ENCODE assay signal across 15 cellular contexts in the genomic region with DNA sequence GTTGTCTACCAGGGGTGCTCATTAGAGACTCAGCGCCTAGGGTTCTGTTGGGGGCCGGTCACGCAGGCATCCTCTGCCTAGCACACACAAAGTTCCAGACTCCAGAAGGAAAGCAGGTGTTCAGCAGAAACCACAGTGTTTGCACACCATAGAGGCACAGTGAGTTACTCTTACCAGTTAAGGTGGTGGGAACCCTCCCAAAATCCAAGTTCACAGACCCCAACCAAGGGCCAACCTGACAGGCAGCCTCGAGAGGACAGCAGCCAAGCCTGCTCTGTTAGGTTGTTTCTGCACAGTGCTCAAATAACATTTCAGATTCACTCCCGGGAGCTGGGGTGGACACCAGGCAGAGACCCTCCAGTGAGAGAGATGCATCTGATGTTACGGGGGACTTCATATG. TPM values are rescaled to one million over a fixed set of nuclear protein-coding genes. Genes with fewer than 3 reads are reported as not detected.
DNase-seq lines count a peak whose midpoint lies in the region; ATAC-seq and TF ChIP-seq lines count a peak whose summit lies in the region.
"Had no signal": no experiment of that assay in that cellular context is flagged by ENCODE, and none has a peak within 500 bp of the region (broad histone marks: within the 10 kb centered on the region; RNA-seq: fewer than 3 reads in every experiment).

No MANE protein-coding gene starts in this region.

- ATAC-seq in effector memory CD8-positive, alpha-beta T cell (replicated peaks) = no peak
- no peak for ATAC-seq in HG03520 (IDR thresholded peaks at IDR 0.05; ENCODE audit: unreplicated experiment)

- CTCF ChIA-PET in activated naive CD4-positive, alpha-beta T cell treated with anti-CD3 and anti-CD28 coated beads for 36 hours (lab: Charles Lee) = no interaction called here

- DNase-seq in activated naive CD4-positive, alpha-beta T cell treated with anti-CD3 and anti-CD28 coated beads for 36 hours = no peak
- no peak for DNase-seq in activated naive CD4-positive, alpha-beta T cell (lab: John Stamatoyannopoulos, UW)
- DNase-seq in effector memory CD8-positive, alpha-beta T cell = no peak
- DNase-seq in osteocyte (ENCODE audit: extremely low spot score, unreplicated experiment) (peak; percentile 59), NCI-H524 treated with DMSO at 0.1 percent for 48 hours (lab: John Stamatoyannopoulos, UW) (no peak), ecto neural progenitor cell (ENCODE audit: low spot score) (no peak)
- DNase-seq in stimulated activated CD4-positive, alpha-beta T cell treated with anti-CD3 and anti-CD28 coated beads, Interleukin-4, amount 100 ng/mL, for 1 hour = no peak
- DNase-seq: C1 segment of cervical spinal cord, DND-41, GF-D8, GOT3, NCI-H1436, NCI-H2029 treated with DMSO at 0.1 percent for 48 hours, NCI-H526 had no signal

- peaks cover 20% of the 10 kb centered on the region for H3K4me1 Mint-ChIP-seq in activated naive CD4-positive, alpha-beta T cell treated with anti-CD3 and anti-CD28 coated beads for 36 hours (ENCODE audit: low read depth)
- peaks cover 18% of the 10 kb centered on the region in 2 donors for H3K4me1 Mint-ChIP-seq in effector memory CD8-positive, alpha-beta T cell (ENCODE audit: low read depth in 2 of 2)
- H3K4me1 Mint-ChIP-seq in osteocyte (ENCODE audit: unreplicated experiment) = no peaks in the 10 kb centered on the region

- TF ChIP-seq CTCF in osteocyte (IDR thresholded peaks at IDR 0.05) = no peak

- peak overlapping the region; percentile 14 for H3K27ac Mint-ChIP-seq in activated naive CD4-positive, alpha-beta T cell treated with anti-CD3 and anti-CD28 coated beads for 36 hours
- H3K27ac Mint-ChIP-seq in effector memory CD8-positive, alpha-beta T cell = peak overlapping the region; percentile 86 to 88
- no peak overlapping the region for H3K27ac Mint-ChIP-seq in osteocyte (ENCODE audit: unreplicated experiment)

- H3K4me3 Mint-ChIP-seq in activated naive CD4-positive, alpha-beta T cell treated with anti-CD3 and anti-CD28 coated beads for 36 hours = no peak overlapping the region
- no peak overlapping the region for H3K4me3 Mint-ChIP-seq in effector memory CD8-positive, alpha-beta T cell
- H3K4me3 Mint-ChIP-seq in osteocyte (ENCODE audit: unreplicated experiment) = no peak overlapping the region

- H3K36me3 Mint-ChIP-seq in activated naive CD4-positive, alpha-beta T cell treated with anti-CD3 and anti-CD28 coated beads for 36 hours (ENCODE audit: low read depth) = peaks cover 53% of the 10 kb centered on the region
- peaks cover 92% of the 10 kb centered on the region for H3K36me3 Mint-ChIP-seq in effector memory CD8-positive, alpha-beta T cell (ENCODE audit: insufficient read depth)
- peaks cover 78% of the 10 kb centered on the region for H3K36me3 Mint-ChIP-seq in osteocyte (ENCODE audit: unreplicated experiment)

- H3K27me3 Mint-ChIP-seq in activated naive CD4-positive, alpha-beta T cell treated with anti-CD3 and anti-CD28 coated beads for 36 hours (ENCODE audit: low read depth) = no peaks in the 10 kb centered on the region
- no peaks in the 10 kb centered on the region for H3K27me3 Mint-ChIP-seq in effector memory CD8-positive, alpha-beta T cell
- no peaks in the 10 kb centered on the region for H3K27me3 Mint-ChIP-seq in osteocyte (ENCODE audit: unreplicated experiment)

- H3K9me3 Mint-ChIP-seq in activated naive CD4-positive, alpha-beta T cell treated with anti-CD3 and anti-CD28 coated beads for 36 hours = no peaks in the 10 kb centered on the region
- H3K9me3 Mint-ChIP-seq in effector memory CD8-positive, alpha-beta T cell = no peaks in the 10 kb centered on the region
- H3K9me3 Mint-ChIP-seq in osteocyte (ENCODE audit: unreplicated experiment) = no peaks in the 10 kb centered on the region

- intact Hi-C loops in activated naive CD4-positive, alpha-beta T cell treated with anti-CD3 and anti-CD28 coated beads for 36 hours (cut with micrococcal nuclease) = no loop called here

RNA-seq across cellular contexts. Expression of a gene that starts 36.2 kb away (rescaled TPM):
- 10 to 100 TPM; 42.8 to 45.8 TPM for total RNA-seq in activated naive CD4-positive, alpha-beta T cell treated with anti-CD3 and anti-CD28 coated beads for 36 hours
- 30.6 and 31.5 TPM in 2 replicates for total RNA-seq in osteocyte

RNA-seq across cellular contexts. Expression of a gene that starts 43.5 kb away (rescaled TPM):
- 100 to 1,000 TPM; 278 to 292 TPM for total RNA-seq in activated naive CD4-positive, alpha-beta T cell treated with anti-CD3 and anti-CD28 coated beads for 36 hours
- 23.7 and 29.2 TPM in 2 replicates for total RNA-seq in osteocyte
